In the genomic region with DNA sequence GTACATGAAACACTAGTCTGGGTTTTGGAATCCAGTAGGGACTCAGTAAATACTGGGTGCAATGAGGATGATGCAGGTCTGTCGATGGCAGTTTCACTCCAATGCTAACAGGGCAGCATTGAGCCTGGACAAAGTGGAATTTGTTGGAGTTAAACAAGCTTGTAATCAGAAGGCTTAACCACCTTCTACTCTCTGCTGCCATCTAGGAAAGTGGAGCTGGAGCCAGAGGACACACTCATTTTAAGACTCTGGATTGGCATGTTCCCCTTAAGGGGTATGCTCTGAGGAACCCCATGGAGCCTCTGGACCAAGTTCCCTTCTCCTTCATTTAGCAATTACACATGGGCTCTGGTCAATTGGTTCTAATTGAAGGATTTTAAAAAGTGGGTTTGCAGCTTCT, we compare ENCODE assay signal across 12 cellular contexts.
A peak's percentile ranks its signal among the peaks of the same experiment; 100 is the strongest.
DNase-seq lines count a peak whose midpoint lies in the region; ATAC-seq and TF ChIP-seq lines count a peak whose summit lies in the region.
"Had no signal": no experiment of that assay in that cellular context is flagged by ENCODE, and none has a peak within 500 bp of the region (broad histone marks: within the 10 kb centered on the region; RNA-seq: fewer than 3 reads in every experiment).

No MANE protein-coding gene starts in this region.

- peak; percentile 71 for ATAC-seq in GM23338
- no peak for ATAC-seq in HG03097 (IDR thresholded peaks at IDR 0.05; ENCODE audit: low FRiP score, unreplicated experiment)
- ATAC-seq: left ventricle myocardium superior had no signal

- H3F3A ChIP-seq in GM23338 (replicated peaks; ENCODE audit: low read depth), result no peaks in the 10 kb centered on the region

- 61% methylated on average over 1 of the region's 1 CpG for WGBS in liver
- 50% methylated on average over 1 of the region's 1 CpG for WGBS in mesenchymal stem cell

- H3K4me3 ChIP-seq in AG09309 (ENCODE audit: control insufficient read depth, low read depth, low read length), result no peak overlapping the region
- H3K4me3 ChIP-seq in GM23338, result no peak overlapping the region
- no peak overlapping the region for H3K4me3 ChIP-seq in cardiac fibroblast (replicated peaks in 1 of 2; ENCODE audit: low read depth in 2 of 2, low read length in 2 of 2)
- H3K4me3 ChIP-seq in liver (ENCODE audit: low read depth in 1 of 3, low read length in 3 of 3), result no peak overlapping the region
- H3K4me3 ChIP-seq in mesenchymal stem cell (ENCODE audit: insufficient read depth in 1 of 2, low read depth in 1 of 2, low read length in 2 of 2), result no peak overlapping the region

- no peaks in the 10 kb centered on the region for H4K20me1 ChIP-seq in GM23338 (replicated peaks; ENCODE audit: insufficient read depth)

- H3K18ac ChIP-seq in mesenchymal stem cell (ENCODE audit: low read depth in 1 of 2, low read length in 2 of 2), result no peak overlapping the region

- no peak overlapping the region for H3K4me2 ChIP-seq in GM23338
- H3K4me2 ChIP-seq in mesenchymal stem cell (ENCODE audit: low read length, poor library complexity, severe bottlenecking), result no peak overlapping the region

- no peak overlapping the region for H2AK5ac ChIP-seq in mesenchymal stem cell (ENCODE audit: low read length, severe bottlenecking)

- DNase-seq in AG09309 (ENCODE audit: low read depth) (no peak), GM23338 (ENCODE audit: low spot score) (peak; percentile 54), cardiac fibroblast (ENCODE audit: low read depth in 2 of 2) (peak; percentile 10 to 37), mesenchymal stem cell (no peak)
- no peak for DNase-seq in stimulated activated CD4-positive, alpha-beta T cell treated with anti-CD3 and anti-CD28 coated beads, Interleukin-2, amount 100 ng/mL, for 48 hours
- no peak for DNase-seq in stimulated activated CD8-positive, alpha-beta memory T cell treated with anti-CD3 and anti-CD28 coated beads, Interleukin-4, amount 100 ng/mL, for 48 hours
- DNase-seq: activated effector memory CD4-positive, alpha-beta T cell treated with anti-CD3 and anti-CD28 coated beads, Interleukin-2, amount 50 U/mL, for 16 hours; effector CD4-positive, alpha-beta T cell; left ventricle myocardium superior; MV-4-11 had no signal

- H3K27me3 ChIP-seq in GM23338 (ENCODE audit: insufficient read depth) (no peaks in the 10 kb centered on the region), liver (ENCODE audit: control insufficient read depth in 4 of 4, insufficient read depth in 4 of 4, low read length in 3 of 4) (no peaks in the 10 kb centered on the region), mesenchymal stem cell (ENCODE audit: control insufficient read depth in 1 of 2, insufficient read depth in 1 of 2, low read length in 2 of 2) (peaks cover 9 to 50% of the 10 kb centered on the region in 2 experiments)

- peaks cover 7% of the 10 kb centered on the region for H3K4me1 Mint-ChIP-seq in GM23338

- H2BK12ac ChIP-seq in mesenchymal stem cell (ENCODE audit: low read length in 2 of 2), result no peak overlapping the region

- H3K27ac ChIP-seq in GM23338 (ENCODE audit: low read depth) (no peak overlapping the region), liver (ENCODE audit: low read depth in 1 of 2, low read length in 2 of 2) (no peak overlapping the region), mesenchymal stem cell (ENCODE audit: low read length, poor library complexity, severe bottlenecking) (no peak overlapping the region)

- H2AFZ ChIP-seq in GM23338 (no peak overlapping the region), mesenchymal stem cell (ENCODE audit: low read depth, low read length) (no peak overlapping the region)

- peaks cover 11% of the 10 kb centered on the region; the same call in 1 of the 2 replicates for H3K9me2 ChIP-seq in GM23338 (ENCODE audit: insufficient read depth)

- peak; percentile 63 to 73 for TF ChIP-seq RAD21 in liver (IDR thresholded peaks at IDR 0.05)

- H3K9ac ChIP-seq in liver (ENCODE audit: low read depth in 1 of 2, low read length in 2 of 2) (no peak overlapping the region), mesenchymal stem cell (ENCODE audit: low read length) (no peak overlapping the region)

- no peak overlapping the region for H3K14ac ChIP-seq in mesenchymal stem cell (ENCODE audit: low read length in 2 of 2)

- H2BK120ac ChIP-seq in mesenchymal stem cell (ENCODE audit: low read depth, low read length), result no peak overlapping the region

- no peak overlapping the region for H2BK5ac ChIP-seq in mesenchymal stem cell (ENCODE audit: low read depth, low read length, poor library complexity, severe bottlenecking)

- H3K9me3 Mint-ChIP-seq in GM23338, result no peaks in the 10 kb centered on the region

- no peak overlapping the region for H3K4ac ChIP-seq in mesenchymal stem cell (ENCODE audit: low read depth in 1 of 2, low read length in 2 of 2)

- peak; percentile 25 for TF ChIP-seq CTCF in AG09309 (IDR thresholded peaks at IDR 0.05; ENCODE audit: control insufficient read depth, insufficient read depth, low read depth, low read length, missing control alignments)
- TF ChIP-seq CTCF in GM23338 (conservative IDR thresholded peaks at IDR 0.05; ENCODE audit: low read depth in 2 of 2), result peak; percentile 43 to 65
- TF ChIP-seq CTCF in cardiac fibroblast (IDR thresholded peaks at IDR 0.05; ENCODE audit: low read depth, low read length), result peak; percentile 10
- peak; percentile 21 for TF ChIP-seq CTCF in liver (IDR thresholded peaks at IDR 0.05; ENCODE audit: low read depth, low read length, missing input control)

- no peak overlapping the region for H4K8ac ChIP-seq in mesenchymal stem cell (ENCODE audit: low read length)

- no peak overlapping the region for H3K4me3 Mint-ChIP-seq in GM23338

- no peak overlapping the region for H4K91ac ChIP-seq in mesenchymal stem cell (ENCODE audit: low read length)

- H3K27ac Mint-ChIP-seq in GM23338, result no peak overlapping the region

- H3K36me3 Mint-ChIP-seq in GM23338 (ENCODE audit: low read depth), result no peaks in the 10 kb centered on the region; the same call in 2 of the 3 replicates

- H3K9me3 ChIP-seq in liver (ENCODE audit: control insufficient read depth in 4 of 4, low read length in 3 of 4) (no peaks in the 10 kb centered on the region), mesenchymal stem cell (ENCODE audit: control insufficient read depth, low read length) (no peaks in the 10 kb centered on the region)

- H3K27me3 Mint-ChIP-seq in GM23338 (ENCODE audit: insufficient read depth, low read depth, poor library complexity), result no peaks in the 10 kb centered on the region

- no peaks in the 10 kb centered on the region for H3K79me1 ChIP-seq in mesenchymal stem cell (replicated peaks; ENCODE audit: low read length, poor library complexity, severe bottlenecking)

- no peaks in the 10 kb centered on the region for H3K79me2 ChIP-seq in GM23338 (replicated peaks; ENCODE audit: insufficient read depth)

- no peak overlapping the region for H2BK15ac ChIP-seq in mesenchymal stem cell (ENCODE audit: low read depth, poor library complexity, severe bottlenecking)

- H3K4me1 ChIP-seq in GM23338 (ENCODE audit: insufficient read depth), result no peaks in the 10 kb centered on the region
- no peaks in the 10 kb centered on the region for H3K4me1 ChIP-seq in liver (ENCODE audit: control insufficient read depth in 4 of 4, insufficient read depth in 4 of 4, low read length in 3 of 4)
- no peaks in the 10 kb centered on the region for H3K4me1 ChIP-seq in mesenchymal stem cell (ENCODE audit: control insufficient read depth, insufficient read depth, low read depth, low read length)

- H3K23ac ChIP-seq in mesenchymal stem cell (ENCODE audit: low read length in 2 of 2), result no peak overlapping the region

- H3K36me3 ChIP-seq in GM23338 (ENCODE audit: insufficient read depth) (no peaks in the 10 kb centered on the region), liver (ENCODE audit: control insufficient read depth in 4 of 4, insufficient read depth in 3 of 4, low read depth in 1 of 4, low read length in 3 of 4) (no peaks in the 10 kb centered on the region), mesenchymal stem cell (ENCODE audit: control insufficient read depth in 1 of 2, insufficient read depth in 2 of 2, low read depth in 1 of 2, low read length in 2 of 2) (no peaks in the 10 kb centered on the region)

TF ChIP-seq in GM23338, 12 proteins besides CTCF, POLR2A, EP300 and RAD21 (continues in another document):
- TF ChIP-seq EZH2 (IDR thresholded peaks at IDR 0.05; ENCODE audit: low read depth, unreplicated experiment), result no peak
- no peak for TF ChIP-seq POLR2AphosphoS5 (IDR thresholded peaks at IDR 0.05; ENCODE audit: low read depth)
- TF ChIP-seq NANOG (IDR thresholded peaks at IDR 0.05; ENCODE audit: borderline replicate concordance), result no peak

TF ChIP-seq in liver, 16 proteins besides CTCF, POLR2A, EP300 and RAD21:
- TF ChIP-seq YY1 (IDR thresholded peaks at IDR 0.05), result no peak
- TF ChIP-seq, protein P1, sequence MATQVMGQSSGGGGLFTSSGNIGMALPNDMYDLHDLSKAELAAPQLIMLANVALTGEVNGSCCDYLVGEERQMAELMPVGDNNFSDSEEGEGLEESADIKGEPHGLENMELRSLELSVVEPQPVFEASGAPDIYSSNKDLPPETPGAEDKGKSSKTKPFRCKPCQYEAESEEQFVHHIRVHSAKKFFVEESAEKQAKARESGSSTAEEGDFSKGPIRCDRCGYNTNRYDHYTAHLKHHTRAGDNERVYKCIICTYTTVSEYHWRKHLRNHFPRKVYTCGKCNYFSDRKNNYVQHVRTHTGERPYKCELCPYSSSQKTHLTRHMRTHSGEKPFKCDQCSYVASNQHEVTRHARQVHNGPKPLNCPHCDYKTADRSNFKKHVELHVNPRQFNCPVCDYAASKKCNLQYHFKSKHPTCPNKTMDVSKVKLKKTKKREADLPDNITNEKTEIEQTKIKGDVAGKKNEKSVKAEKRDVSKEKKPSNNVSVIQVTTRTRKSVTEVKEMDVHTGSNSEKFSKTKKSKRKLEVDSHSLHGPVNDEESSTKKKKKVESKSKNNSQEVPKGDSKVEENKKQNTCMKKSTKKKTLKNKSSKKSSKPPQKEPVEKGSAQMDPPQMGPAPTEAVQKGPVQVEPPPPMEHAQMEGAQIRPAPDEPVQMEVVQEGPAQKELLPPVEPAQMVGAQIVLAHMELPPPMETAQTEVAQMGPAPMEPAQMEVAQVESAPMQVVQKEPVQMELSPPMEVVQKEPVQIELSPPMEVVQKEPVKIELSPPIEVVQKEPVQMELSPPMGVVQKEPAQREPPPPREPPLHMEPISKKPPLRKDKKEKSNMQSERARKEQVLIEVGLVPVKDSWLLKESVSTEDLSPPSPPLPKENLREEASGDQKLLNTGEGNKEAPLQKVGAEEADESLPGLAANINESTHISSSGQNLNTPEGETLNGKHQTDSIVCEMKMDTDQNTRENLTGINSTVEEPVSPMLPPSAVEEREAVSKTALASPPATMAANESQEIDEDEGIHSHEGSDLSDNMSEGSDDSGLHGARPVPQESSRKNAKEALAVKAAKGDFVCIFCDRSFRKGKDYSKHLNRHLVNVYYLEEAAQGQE (IDR thresholded peaks at IDR 0.05), result no peak
- TF ChIP-seq HNF4A (conservative IDR thresholded peaks at IDR 0.05), result no peak
- no peak for TF ChIP-seq JUND (IDR thresholded peaks at IDR 0.05)

Comparison
In these comparisons a context has a peak if more than half of its experiments do, and no peak if none do; other contexts are left out.
1. DNase-seq: peak in GM23338 (single experiment) and cardiac fibroblast (2 of 2); none in AG09309 (single experiment), stimulated activated CD4-positive, alpha-beta T cell treated with anti-CD3 and anti-CD28 coated beads, Interleukin-2, amount 100 ng/mL, for 48 hours (0 of 2), stimulated activated CD8-positive, alpha-beta memory T cell treated with anti-CD3 and anti-CD28 coated beads, Interleukin-4, amount 100 ng/mL, for 48 hours (single experiment) and mesenchymal stem cell (single experiment).
2. Peak in every context shown above with its lines, with median percentiles within 50 percentile points of each other: CTCF ChIP-seq.